24 cellular contexts compared by ENCODE assay signal in the genomic region with DNA sequence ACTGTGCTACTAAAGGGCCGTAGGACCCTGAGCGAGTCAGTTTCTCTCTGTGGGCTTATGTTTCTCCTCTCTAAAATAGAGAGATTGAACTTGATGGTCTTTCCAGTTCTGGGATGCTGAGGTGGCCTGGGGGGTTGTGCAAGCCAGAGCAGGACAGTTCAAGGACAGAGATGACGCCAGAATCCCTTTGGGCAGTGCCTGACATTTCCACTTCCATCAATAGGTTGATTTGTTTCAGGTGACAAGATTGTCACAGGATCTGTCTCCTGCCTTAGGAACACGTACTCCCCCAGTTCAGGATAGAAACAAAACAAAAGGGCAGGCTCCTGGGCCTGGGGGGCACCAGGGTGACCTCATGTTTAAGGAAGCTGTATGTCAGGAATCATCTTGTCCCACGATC.
"Had no signal": no experiment of that assay in that cellular context is flagged by ENCODE, and none has a peak within 500 bp of the region (broad histone marks: within the 10 kb centered on the region; RNA-seq: fewer than 3 reads in every experiment).

No MANE protein-coding gene starts in this region.

- H3K4me2 ChIP-seq: PC-9 had no signal

- H3K4me3 ChIP-seq: cardiac muscle cell, PC-9, SK-N-MC had no signal

- H3K27ac Mint-ChIP-seq: activated CD4-positive, alpha-beta memory T cell treated with anti-CD3 and anti-CD28 coated beads for 36 hours; activated CD4-positive, alpha-beta T cell treated with anti-CD3 and anti-CD28 coated beads, Interleukin-2, amount 10 ng/mL, durations not matched to agents 7 days and 5 days; activated naive CD4-positive, alpha-beta T cell treated with anti-CD3 and anti-CD28 coated beads, Interleukin-2, amount 10 ng/mL, durations not matched to agents 7 days and 5 days; activated naive CD8-positive, alpha-beta T cell treated with anti-CD3 and anti-CD28 coated beads for 36 hours; activated T-helper 17 cell treated with anti-CD3 and anti-CD28 coated beads, Interleukin-2, amount 50 U/mL, for 72 hours had no signal

- H3K27me3 ChIP-seq: brain microvascular endothelial cell, cardiac muscle cell had no signal

- ATAC-seq: activated T-helper 17 cell treated with anti-CD3 and anti-CD28 coated beads, Interleukin-2, amount 50 U/mL, for 72 hours had no signal

- H3K9me3 Mint-ChIP-seq: activated CD4-positive, alpha-beta memory T cell treated with anti-CD3 and anti-CD28 coated beads for 36 hours; activated CD4-positive, alpha-beta T cell treated with anti-CD3 and anti-CD28 coated beads, Interleukin-2, amount 10 ng/mL, durations not matched to agents 7 days and 5 days; activated naive CD4-positive, alpha-beta T cell treated with anti-CD3 and anti-CD28 coated beads, Interleukin-2, amount 10 ng/mL, durations not matched to agents 7 days and 5 days; activated naive CD8-positive, alpha-beta T cell treated with anti-CD3 and anti-CD28 coated beads for 36 hours; activated T-helper 17 cell treated with anti-CD3 and anti-CD28 coated beads, Interleukin-2, amount 50 U/mL, for 72 hours had no signal

- H3K36me3 Mint-ChIP-seq: activated CD4-positive, alpha-beta memory T cell treated with anti-CD3 and anti-CD28 coated beads for 36 hours; activated naive CD4-positive, alpha-beta T cell treated with anti-CD3 and anti-CD28 coated beads, Interleukin-2, amount 10 ng/mL, durations not matched to agents 7 days and 5 days; activated naive CD8-positive, alpha-beta T cell treated with anti-CD3 and anti-CD28 coated beads for 36 hours had no signal

- H3K36me3 ChIP-seq: brain microvascular endothelial cell, cardiac muscle cell had no signal

- H3K4me3 Mint-ChIP-seq: activated CD4-positive, alpha-beta memory T cell treated with anti-CD3 and anti-CD28 coated beads for 36 hours; activated CD4-positive, alpha-beta T cell treated with anti-CD3 and anti-CD28 coated beads, Interleukin-2, amount 10 ng/mL, durations not matched to agents 7 days and 5 days; activated naive CD4-positive, alpha-beta T cell treated with anti-CD3 and anti-CD28 coated beads, Interleukin-2, amount 10 ng/mL, durations not matched to agents 7 days and 5 days; activated naive CD8-positive, alpha-beta T cell treated with anti-CD3 and anti-CD28 coated beads for 36 hours; activated T-helper 17 cell treated with anti-CD3 and anti-CD28 coated beads, Interleukin-2, amount 50 U/mL, for 72 hours had no signal

- H3K27me3 Mint-ChIP-seq: activated naive CD8-positive, alpha-beta T cell treated with anti-CD3 and anti-CD28 coated beads for 36 hours had no signal

- DNase-seq: activated CD4-positive, alpha-beta memory T cell treated with anti-CD3 and anti-CD28 coated beads for 36 hours; activated CD4-positive, alpha-beta T cell treated with anti-CD3 and anti-CD28 coated beads, Interleukin-2, amount 10 ng/mL, durations not matched to agents 7 days and 5 days; activated CD4-positive, CD25-positive, alpha-beta regulatory T cell; activated gamma-delta T cell treated with Interleukin-2 at 50 U/mL for 16 hours; activated naive CD4-positive, alpha-beta T cell treated with anti-CD3 and anti-CD28 coated beads, Interleukin-2, amount 10 ng/mL, durations not matched to agents 7 days and 5 days; activated naive CD8-positive, alpha-beta T cell treated with anti-CD3 and anti-CD28 coated beads for 36 hours; activated T-cell treated with anti-CD3 and anti-CD28 coated beads for 4 hours; activated T-cell treated with anti-CD3 and anti-CD28 coated beads, Interleukin-2, amount 50 U/mL, for 48 hours; brain microvascular endothelial cell; Kasumi-1; KBM-7; NCI-H1105 treated with DMSO at 0.1 percent for 48 hours; NCI-H1436 treated with DMSO at 0.1 percent for 48 hours; NCI-H187; NCI-H2081; NCI-H446; NCI-H524; PC-9; SIG-M5; T-helper 1 cell had no signal

- H3K4me1 Mint-ChIP-seq: activated CD4-positive, alpha-beta T cell treated with anti-CD3 and anti-CD28 coated beads, Interleukin-2, amount 10 ng/mL, durations not matched to agents 7 days and 5 days; activated naive CD4-positive, alpha-beta T cell treated with anti-CD3 and anti-CD28 coated beads, Interleukin-2, amount 10 ng/mL, durations not matched to agents 7 days and 5 days; activated naive CD8-positive, alpha-beta T cell treated with anti-CD3 and anti-CD28 coated beads for 36 hours; activated T-helper 17 cell treated with anti-CD3 and anti-CD28 coated beads, Interleukin-2, amount 50 U/mL, for 72 hours had no signal

- H2AFZ ChIP-seq: PC-9 had no signal

- H3K27ac ChIP-seq: brain microvascular endothelial cell, cardiac muscle cell, PC-9, SK-N-MC, VCaP had no signal
